ENCODE assay signal across 19 cellular contexts in genomic region chr3:45729614-45730013, GRCh38. TPM values are rescaled to one million over a fixed set of nuclear protein-coding genes. Genes with fewer than 3 reads are reported as not detected.
DNase-seq lines count a peak whose midpoint lies in the region; ATAC-seq and TF ChIP-seq lines count a peak whose summit lies in the region.
"Had no signal": no experiment of that assay in that cellular context is flagged by ENCODE, and none has a peak within 500 bp of the region (broad histone marks: within the 10 kb centered on the region; RNA-seq: fewer than 3 reads in every experiment).

No MANE protein-coding gene starts in this region.

- H2BK5ac ChIP-seq in H9 (ENCODE audit: insufficient read length, low read length), result no peak overlapping the region

- no peak overlapping the region for H3K56ac ChIP-seq in H9 (ENCODE audit: insufficient read length, low read depth, low read length)

- no peak overlapping the region for H2BK20ac ChIP-seq in H9 (ENCODE audit: low read depth, low read length, poor library complexity, severe bottlenecking)

- no CpG with 5 or more reads among the region's 2 CpGs for WGBS in H9 (ENCODE audit: extremely low coverage, insufficient read length, low lambda C conversion rate)

- no peak overlapping the region for H3K23ac ChIP-seq in H9 (ENCODE audit: insufficient read length, low read depth, low read length)

- H3T11ph ChIP-seq in H9 (ENCODE audit: low read length), result no peak overlapping the region

- no peak for ATAC-seq in activated naive CD8-positive, alpha-beta T cell treated with anti-CD3 and anti-CD28 coated beads, Interleukin-2, amount 50 U/mL, for 24 hours
- no peak for ATAC-seq in central memory CD8-positive, alpha-beta T cell (replicated peaks; ENCODE audit: extremely low read depth, poor library complexity, severe bottlenecking)
- ATAC-seq: A549 had no signal

- H3K36me3 Mint-ChIP-seq in activated naive CD8-positive, alpha-beta T cell treated with anti-CD3 and anti-CD28 coated beads, Interleukin-2, amount 50 U/mL, for 24 hours (ENCODE audit: low read depth), result peaks cover 69% of the 10 kb centered on the region
- H3K36me3 Mint-ChIP-seq in activated naive CD8-positive, alpha-beta T cell treated with anti-CD3 and anti-CD28 coated beads for 36 hours, result peaks cover 49% of the 10 kb centered on the region
- peaks cover 21 to 73% (median 66%) of the 10 kb centered on the region in 3 experiments; a peak in 6 of 7 replicates for H3K36me3 Mint-ChIP-seq in H9 (ENCODE audit: insufficient read depth in 1 of 3, low read depth in 3 of 3)
- peaks cover 63% of the 10 kb centered on the region for H3K36me3 Mint-ChIP-seq in central memory CD8-positive, alpha-beta T cell (ENCODE audit: insufficient read depth)

- no peak overlapping the region for H4K91ac ChIP-seq in H9 (ENCODE audit: insufficient read length, low read depth, low read length)

- no peak overlapping the region for H3K4me2 ChIP-seq in H9 (ENCODE audit: insufficient read depth, insufficient read length, low read length)
- H3K4me2 ChIP-seq: A549, BLaER1 had no signal

- no peaks in the 10 kb centered on the region for H3K27me3 ChIP-seq in H9 (ENCODE audit: insufficient read depth, low read length)
- H3K27me3 ChIP-seq: BLaER1 had no signal

- H2AFZ ChIP-seq in H9 (ENCODE audit: low read length), result no peak overlapping the region
- H2AFZ ChIP-seq: GM23248 had no signal

- no peaks in the 10 kb centered on the region for H3K79me1 ChIP-seq in H9 (ENCODE audit: insufficient read depth, low read depth, low read length, poor library complexity, severe bottlenecking)

- no peaks in the 10 kb centered on the region for H3K27me3 Mint-ChIP-seq in activated naive CD8-positive, alpha-beta T cell treated with anti-CD3 and anti-CD28 coated beads, Interleukin-2, amount 50 U/mL, for 24 hours
- no peaks in the 10 kb centered on the region for H3K27me3 Mint-ChIP-seq in activated naive CD8-positive, alpha-beta T cell treated with anti-CD3 and anti-CD28 coated beads for 36 hours
- no peaks in the 10 kb centered on the region for H3K27me3 Mint-ChIP-seq in H9 (ENCODE audit: low read depth)
- no peaks in the 10 kb centered on the region for H3K27me3 Mint-ChIP-seq in central memory CD8-positive, alpha-beta T cell

- no peak overlapping the region for H3K9ac ChIP-seq in H9 (ENCODE audit: extremely low read depth, insufficient read length, low read length)
- H3K9ac ChIP-seq: BLaER1, GM23248 had no signal

- H3K4ac ChIP-seq in H9 (ENCODE audit: low read depth, low read length), result no peak overlapping the region

- no peak overlapping the region for H2AK5ac ChIP-seq in H9 (ENCODE audit: insufficient read length, low read length)

- peaks cover 25% of the 10 kb centered on the region for H3K4me1 Mint-ChIP-seq in activated naive CD8-positive, alpha-beta T cell treated with anti-CD3 and anti-CD28 coated beads, Interleukin-2, amount 50 U/mL, for 24 hours
- peaks cover 27% of the 10 kb centered on the region for H3K4me1 Mint-ChIP-seq in activated naive CD8-positive, alpha-beta T cell treated with anti-CD3 and anti-CD28 coated beads for 36 hours
- H3K4me1 Mint-ChIP-seq in H9, result no peaks in the 10 kb centered on the region
- H3K4me1 Mint-ChIP-seq in central memory CD8-positive, alpha-beta T cell, result peaks cover 50% of the 10 kb centered on the region

- H2BK12ac ChIP-seq in H9 (ENCODE audit: insufficient read length, low read depth, low read length), result no peak overlapping the region

- H2BK15ac ChIP-seq in H9 (ENCODE audit: low read depth, low read length), result no peak overlapping the region

- H3K9me3 ChIP-seq in H9 (ENCODE audit: control insufficient read depth, low read depth, low read length), result no peaks in the 10 kb centered on the region
- H3K9me3 ChIP-seq: A549, BLaER1 had no signal

- H3K4me1 ChIP-seq in H9 (ENCODE audit: insufficient read depth, low read length), result no peaks in the 10 kb centered on the region
- H3K4me1 ChIP-seq: A549, BLaER1 had no signal

- DNase-seq in activated naive CD8-positive, alpha-beta T cell treated with anti-CD3 and anti-CD28 coated beads, Interleukin-2, amount 50 U/mL, for 24 hours, result no peak
- DNase-seq in activated naive CD8-positive, alpha-beta T cell treated with anti-CD3 and anti-CD28 coated beads for 36 hours, result no peak
- DNase-seq in H9, result no peak
- no peak for DNase-seq in central memory CD8-positive, alpha-beta T cell (ENCODE audit: low spot score in 2 of 2)
- no peak for DNase-seq in SW 1271 (lab: John Stamatoyannopoulos, UW)
- no peak for DNase-seq in NCI-H226
- no peak for DNase-seq in NOMO-1 treated with dmso at 0.1 percent for 144 hours (lab: John Stamatoyannopoulos, UW; ENCODE audit: unreplicated experiment)
- DNase-seq: GM23248, HCEC 1CT, NCI-H1092 treated with DMSO at 0.1 percent for 48 hours, NCI-H146, NCI-H2029 treated with DMSO at 0.1 percent for 48 hours, NCI-H2171, NCI-H748 treated with DMSO at 0.1 percent for 48 hours, OCI-M1, SHP77 had no signal

- no peak overlapping the region for H4K8ac ChIP-seq in H9 (replicated peaks; ENCODE audit: insufficient read length, low read depth, low read length)

- H3K4me3 Mint-ChIP-seq in activated naive CD8-positive, alpha-beta T cell treated with anti-CD3 and anti-CD28 coated beads, Interleukin-2, amount 50 U/mL, for 24 hours, result no peak overlapping the region
- H3K4me3 Mint-ChIP-seq in activated naive CD8-positive, alpha-beta T cell treated with anti-CD3 and anti-CD28 coated beads for 36 hours, result no peak overlapping the region
- H3K4me3 Mint-ChIP-seq in H9, result no peak overlapping the region
- H3K4me3 Mint-ChIP-seq in central memory CD8-positive, alpha-beta T cell, result no peak overlapping the region

- H3K23me2 ChIP-seq in H9 (ENCODE audit: insufficient read length, low read depth, low read length, poor library complexity, severe bottlenecking), result no peaks in the 10 kb centered on the region

- H3K18ac ChIP-seq in H9 (ENCODE audit: insufficient read length, low read depth, low read length), result no peak overlapping the region

- TF ChIP-seq CTCF in H9 (conservative IDR thresholded peaks at IDR 0.05), result no peak

- H3K9me3 Mint-ChIP-seq in activated naive CD8-positive, alpha-beta T cell treated with anti-CD3 and anti-CD28 coated beads, Interleukin-2, amount 50 U/mL, for 24 hours, result no peaks in the 10 kb centered on the region
- H3K9me3 Mint-ChIP-seq in activated naive CD8-positive, alpha-beta T cell treated with anti-CD3 and anti-CD28 coated beads for 36 hours, result no peaks in the 10 kb centered on the region
- no peaks in the 10 kb centered on the region for H3K9me3 Mint-ChIP-seq in H9
- no peaks in the 10 kb centered on the region for H3K9me3 Mint-ChIP-seq in central memory CD8-positive, alpha-beta T cell

- H4K20me1 ChIP-seq in H9 (ENCODE audit: control insufficient read depth, insufficient read depth, insufficient read length), result no peaks in the 10 kb centered on the region

- no peak overlapping the region for H3K27ac ChIP-seq in H9 (ENCODE audit: insufficient read length, low read depth, low read length)
- H3K27ac ChIP-seq: A549, BLaER1, GM23248, SK-N-MC had no signal

- no peak overlapping the region for H4K5ac ChIP-seq in H9 (ENCODE audit: insufficient read length, low read depth, low read length)

- peak overlapping the region; percentile 50 for H3K27ac Mint-ChIP-seq in activated naive CD8-positive, alpha-beta T cell treated with anti-CD3 and anti-CD28 coated beads, Interleukin-2, amount 50 U/mL, for 24 hours
- no peak overlapping the region for H3K27ac Mint-ChIP-seq in activated naive CD8-positive, alpha-beta T cell treated with anti-CD3 and anti-CD28 coated beads for 36 hours
- H3K27ac Mint-ChIP-seq in H9, result peak overlapping the region in 2 of 3 experiments; percentile 31 to 62; a peak in 4 of 7 replicates
- H3K27ac Mint-ChIP-seq in central memory CD8-positive, alpha-beta T cell (ENCODE audit: low read depth), result peak overlapping the region; percentile 56

- H2BK120ac ChIP-seq in H9 (ENCODE audit: low read depth, low read length, poor library complexity, severe bottlenecking), result no peak overlapping the region

- H3K79me2 ChIP-seq in H9 (ENCODE audit: insufficient read depth, low read length), result no peaks in the 10 kb centered on the region; the same call in 1 of the 2 replicates

- H3K14ac ChIP-seq in H9 (ENCODE audit: insufficient read depth, low read length), result no peak overlapping the region

RNA-seq across cellular contexts. Expression of gene SACM1L, which starts 40.4 kb away (rescaled TPM):
- 100 to 1,000 TPM in 1 of 2 experiments, 10 to 100 TPM in 1; 99.3 to 101 TPM for total RNA-seq in activated naive CD8-positive, alpha-beta T cell treated with anti-CD3 and anti-CD28 coated beads for 36 hours
- 52.8 and 54.7 TPM in 2 replicates for total RNA-seq in H9 (2021)
